1 cellular context compared by ENCODE assay signal in the genomic region with DNA sequence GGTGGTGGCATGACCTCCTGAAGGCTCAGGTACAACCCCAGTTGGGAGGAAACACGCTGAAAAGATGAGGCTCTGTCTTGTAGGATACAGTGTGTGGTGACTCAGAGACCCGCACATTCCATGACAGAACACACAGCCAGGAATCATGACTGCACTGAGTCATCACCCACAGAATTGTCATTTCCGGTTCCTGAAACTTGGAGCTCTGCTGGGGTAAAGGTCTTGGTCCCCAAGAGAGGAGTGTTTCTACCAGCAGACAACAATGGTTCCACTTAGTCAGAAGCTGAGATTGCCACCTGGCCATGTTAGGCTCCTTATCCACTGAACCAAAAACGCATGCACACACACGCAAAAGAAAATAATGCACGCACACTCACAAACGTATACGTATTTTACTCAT.
TF ChIP-seq lines count a peak whose summit lies in the region.

No MANE protein-coding gene starts in this region.

TF ChIP-seq in K562, 482 proteins besides CTCF, POLR2A, EP300 and RAD21 (continued from another document):
- TF ChIP-seq, protein P1, sequence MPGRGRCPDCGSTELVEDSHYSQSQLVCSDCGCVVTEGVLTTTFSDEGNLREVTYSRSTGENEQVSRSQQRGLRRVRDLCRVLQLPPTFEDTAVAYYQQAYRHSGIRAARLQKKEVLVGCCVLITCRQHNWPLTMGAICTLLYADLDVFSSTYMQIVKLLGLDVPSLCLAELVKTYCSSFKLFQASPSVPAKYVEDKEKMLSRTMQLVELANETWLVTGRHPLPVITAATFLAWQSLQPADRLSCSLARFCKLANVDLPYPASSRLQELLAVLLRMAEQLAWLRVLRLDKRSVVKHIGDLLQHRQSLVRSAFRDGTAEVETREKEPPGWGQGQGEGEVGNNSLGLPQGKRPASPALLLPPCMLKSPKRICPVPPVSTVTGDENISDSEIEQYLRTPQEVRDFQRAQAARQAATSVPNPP (IDR thresholded peaks at IDR 0.05; ENCODE audit: borderline replicate concordance, insufficient read depth, insufficient read length), result no peak
- TF ChIP-seq HNRNPL (IDR thresholded peaks at IDR 0.05; ENCODE audit: low read depth, low read length) (no peak), POLR2B (IDR thresholded peaks at IDR 0.05; ENCODE audit: low read depth, partially characterized antibody) (no peak), JUN (IDR thresholded peaks at IDR 0.05; ENCODE audit: borderline replicate concordance, low read depth, low read length) (peak; percentile 39; the same call in 1 of the 2 replicates), JUN (CRISPR knock-in tag; IDR thresholded peaks at IDR 0.05; ENCODE audit: borderline replicate concordance) (no peak), TAF1 (IDR thresholded peaks at IDR 0.05; ENCODE audit: control insufficient read depth, extremely low read depth, insufficient read depth, low read length, severe bottlenecking) (no peak)
- TF ChIP-seq, protein P2, sequence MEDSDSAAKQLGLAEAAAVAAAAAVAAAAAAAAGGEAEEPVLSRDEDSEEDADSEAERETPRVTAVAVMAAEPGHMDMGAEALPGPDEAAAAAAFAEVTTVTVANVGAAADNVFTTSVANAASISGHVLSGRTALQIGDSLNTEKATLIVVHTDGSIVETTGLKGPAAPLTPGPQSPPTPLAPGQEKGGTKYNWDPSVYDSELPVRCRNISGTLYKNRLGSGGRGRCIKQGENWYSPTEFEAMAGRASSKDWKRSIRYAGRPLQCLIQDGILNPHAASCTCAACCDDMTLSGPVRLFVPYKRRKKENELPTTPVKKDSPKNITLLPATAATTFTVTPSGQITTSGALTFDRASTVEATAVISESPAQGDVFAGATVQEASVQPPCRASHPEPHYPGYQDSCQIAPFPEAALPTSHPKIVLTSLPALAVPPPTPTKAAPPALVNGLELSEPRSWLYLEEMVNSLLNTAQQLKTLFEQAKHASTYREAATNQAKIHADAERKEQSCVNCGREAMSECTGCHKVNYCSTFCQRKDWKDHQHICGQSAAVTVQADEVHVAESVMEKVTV (CRISPR knock-in tag; IDR thresholded peaks at IDR 0.05), result no peak
